ENCODE assay signal across 9 cellular contexts in the genomic region with DNA sequence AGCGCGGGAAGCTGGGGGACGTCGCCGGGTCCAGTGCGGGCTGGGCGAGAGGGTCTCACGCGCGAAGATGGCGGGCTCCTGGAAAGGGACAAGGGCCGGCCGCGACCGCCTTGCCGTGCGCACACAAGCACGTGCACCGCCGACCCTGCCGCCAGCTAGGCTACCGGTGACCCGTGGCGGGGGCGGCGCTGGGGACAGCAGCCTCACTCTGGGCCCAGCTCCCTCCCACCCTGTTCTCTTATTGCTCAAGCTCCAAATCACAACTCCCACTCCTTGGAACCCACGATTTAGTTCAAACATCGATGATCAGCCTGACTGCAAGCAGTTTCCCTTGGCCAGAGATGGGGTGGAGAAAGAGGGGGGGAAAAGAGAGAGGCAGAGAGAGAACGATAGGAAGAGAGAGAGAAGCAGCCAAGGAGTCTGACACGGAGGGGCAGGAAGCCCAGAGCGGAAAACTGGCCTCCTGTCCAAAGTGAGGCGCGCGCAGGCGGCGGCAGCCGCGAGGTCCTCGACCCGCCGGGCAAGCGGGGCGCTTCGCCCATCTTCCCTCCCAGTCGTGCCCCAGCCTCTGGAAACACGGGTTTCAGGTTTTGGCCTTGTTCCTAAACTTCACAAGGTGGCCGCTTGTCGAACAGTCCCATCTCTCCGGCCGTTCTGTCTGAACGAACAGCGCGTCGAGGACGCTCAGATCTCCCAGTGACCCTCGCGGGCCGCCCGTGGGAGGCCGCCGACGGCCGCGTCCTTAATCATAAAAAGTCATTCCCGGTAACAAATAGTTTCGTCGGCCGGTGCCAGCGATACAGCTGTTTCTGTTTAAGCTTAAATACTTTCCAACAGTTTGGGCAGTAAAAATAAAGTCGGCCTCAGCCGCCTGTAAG. TPM values are rescaled to one million over a fixed set of nuclear protein-coding genes. Genes with fewer than 3 reads are reported as not detected.
A peak's percentile ranks its signal among the peaks of the same experiment; 100 is the strongest.
DNase-seq lines count a peak whose midpoint lies in the region; ATAC-seq, FAIRE-seq and TF ChIP-seq lines count a peak whose summit lies in the region.
"Had no signal": no experiment of that assay in that cellular context is flagged by ENCODE, and none has a peak within 500 bp of the region (broad histone marks: within the 10 kb centered on the region; RNA-seq: fewer than 3 reads in every experiment).

No MANE protein-coding gene starts in this region.

- ATAC-seq in GM21786 (IDR thresholded peaks at IDR 0.05; ENCODE audit: unreplicated experiment) = no peak
- ATAC-seq in HG03135 (IDR thresholded peaks at IDR 0.05; ENCODE audit: unreplicated experiment) = no peak

- H3K23ac ChIP-seq in neuronal stem cell (ENCODE audit: low read depth, low read length, poor library complexity) = peak overlapping the region; percentile 90

- no peak overlapping the region for H3K4me3 ChIP-seq in NB4 (ENCODE audit: low read depth, low read length)
- H3K4me3 ChIP-seq in neuronal stem cell (ENCODE audit: low read length in 2 of 2) = peak overlapping the region; percentile 52 to 58

- no peak overlapping the region for H3K27ac ChIP-seq in neuronal stem cell (replicated peaks; ENCODE audit: low read length)

- H4K8ac ChIP-seq in neuronal stem cell (ENCODE audit: low read depth, low read length) = peak overlapping the region; percentile 76

- H3K14ac ChIP-seq in neuronal stem cell (ENCODE audit: low read length) = peak overlapping the region; percentile 85

- no peak for FAIRE-seq in D721Med (lab: Jason Lieb, UNC)

- peak overlapping the region; percentile 100 for H2BK120ac ChIP-seq in neuronal stem cell (ENCODE audit: low read depth, low read length)

- H2BK5ac ChIP-seq in neuronal stem cell (ENCODE audit: low read length) = peak overlapping the region; percentile 82

- no CpG with 5 or more reads among the region's 71 CpGs for WGBS in neuronal stem cell (ENCODE audit: extremely low coverage in 2 of 2, insufficient read length in 2 of 2, insufficient replicate concordance in 1 of 2), 2 donors

- peaks cover 37 to 53% of the 10 kb centered on the region in 2 donors for H3K4me1 ChIP-seq in neuronal stem cell (ENCODE audit: control insufficient read depth in 2 of 2, insufficient read depth in 1 of 2, low read depth in 1 of 2, low read length in 2 of 2)

- H3K9me3 ChIP-seq in neuronal stem cell (replicated peaks in 1 of 2; ENCODE audit: control insufficient read depth in 2 of 2, insufficient read depth in 1 of 2, low read depth in 1 of 2, low read length in 2 of 2) = peaks cover 0 to 8% of the 10 kb centered on the region in 2 donors

- peak overlapping the region; percentile 60 for H3K4me2 ChIP-seq in neuronal stem cell (ENCODE audit: insufficient read depth, low read length, poor library complexity, severe bottlenecking)

- peak; percentile 36 for DNase-seq in COR-L47 (lab: John Stamatoyannopoulos, UW)
- DNase-seq in NB4 (ENCODE audit: low read depth) = peak; percentile 48
- DNase-seq in ecto neural progenitor cell (ENCODE audit: low spot score) = peak; percentile 73
- no peak for DNase-seq in neuronal stem cell (ENCODE audit: low spot score)
- no peak for DNase-seq in D721Med (ENCODE audit: insufficient read length, low spot score)
- no peak for DNase-seq in SK-N-DZ (ENCODE audit: low spot score)
- DNase-seq: activated CD4-positive, CD25-positive, alpha-beta regulatory T cell treated with anti-CD3 and anti-CD28 coated beads, Interleukin-2, amount 50 U/mL, for 72 hours had no signal

- peak overlapping the region; percentile 92 for H3K4ac ChIP-seq in neuronal stem cell (ENCODE audit: low read length)

- TF ChIP-seq CTCF in NB4 (IDR thresholded peaks at IDR 0.05; ENCODE audit: low read depth, low read length) = no peak
- no peak for TF ChIP-seq CTCF in D721Med (IDR thresholded peaks at IDR 0.05; ENCODE audit: insufficient read depth, missing control alignments)

- H2AK5ac ChIP-seq in neuronal stem cell (ENCODE audit: low read depth, low read length) = peak overlapping the region; percentile 95

- H2BK15ac ChIP-seq in neuronal stem cell (ENCODE audit: low read length) = peak overlapping the region; percentile 98

- no peak for TF ChIP-seq POLR2A in NB4 (IDR thresholded peaks at IDR 0.05; ENCODE audit: extremely low read depth, insufficient read length)

- H4K91ac ChIP-seq in neuronal stem cell (ENCODE audit: low read depth, low read length, poor library complexity) = peak overlapping the region; percentile 98

- peak overlapping the region; percentile 99 for H3K18ac ChIP-seq in neuronal stem cell (ENCODE audit: low read length)

- H2BK12ac ChIP-seq in neuronal stem cell (ENCODE audit: low read length) = peak overlapping the region; percentile 98

- H2AFZ ChIP-seq in neuronal stem cell (ENCODE audit: low read length) = peak overlapping the region; percentile 78

- H3K9ac ChIP-seq in neuronal stem cell (ENCODE audit: low read depth, low read length, poor library complexity) = peak overlapping the region; percentile 74

- peaks cover 49 to 76% (median 55%) of the 10 kb centered on the region in 3 experiments for H3K27me3 ChIP-seq in neuronal stem cell (ENCODE audit: control insufficient read depth in 3 of 3, insufficient read depth in 3 of 3, low read depth in 1 of 3, low read length in 3 of 3)

- peaks cover 4 to 22% of the 10 kb centered on the region in 2 donors for H3K36me3 ChIP-seq in neuronal stem cell (replicated peaks in 1 of 2; ENCODE audit: control insufficient read depth in 2 of 2, insufficient read depth in 2 of 2, low read length in 2 of 2)

- H3K79me1 ChIP-seq in neuronal stem cell (ENCODE audit: low read depth, low read length) = peaks cover 2% of the 10 kb centered on the region

RNA-seq across cellular contexts. Expression of a gene that starts 1.7 kb away (rescaled TPM):
- polyA plus RNA-seq in neuronal stem cell (2013, experiment 1 of 2) = 5.5 TPM
- 5.0 TPM for polyA plus RNA-seq in neuronal stem cell (2013, experiment 2 of 2)
- 16.5 and 24.6 TPM in 2 replicates for polyA plus RNA-seq in SK-N-DZ (2014; cell fraction: cytosol; rRNA removed)
- 43.5 and 47.0 TPM in 2 replicates for polyA plus RNA-seq in SK-N-DZ (2014; cell fraction: nucleus; rRNA removed)

RNA-seq across cellular contexts. Expression of a gene that starts 20.6 kb away (rescaled TPM):
- polyA plus RNA-seq in neuronal stem cell (2013, experiment 1 of 2) = 72.5 TPM
- 70.8 TPM for polyA plus RNA-seq in neuronal stem cell (2013, experiment 2 of 2)
- 108 and 109 TPM in 2 replicates for polyA plus RNA-seq in SK-N-DZ (2014; cell fraction: cytosol; rRNA removed)
- 144 and 174 TPM in 2 replicates for polyA plus RNA-seq in SK-N-DZ (2014; cell fraction: nucleus; rRNA removed)

RNA-seq across cellular contexts. Expression of a gene that starts 40.7 kb away (rescaled TPM):
- polyA plus RNA-seq in neuronal stem cell (2013, experiment 1 of 2) = 10.0 TPM
- 10.0 TPM for polyA plus RNA-seq in neuronal stem cell (2013, experiment 2 of 2)
- 9.9 and 14.1 TPM in 2 replicates for polyA plus RNA-seq in SK-N-DZ (2014; cell fraction: cytosol; rRNA removed)
- polyA plus RNA-seq in SK-N-DZ (2014; cell fraction: nucleus; rRNA removed) = 25.6 and 26.8 TPM in 2 replicates

Comparison
In these comparisons a context has a peak if more than half of its experiments do, and no peak if none do; other contexts are left out.
1. DNase-seq: peak in COR-L47 (single experiment), NB4 (single experiment) and ecto neural progenitor cell (single experiment); none in neuronal stem cell (single experiment), D721Med (single experiment) and SK-N-DZ (single experiment).